In genomic region chr3:26963356-26963742, GRCh38 we compare ENCODE assay signal across 15 cellular contexts.
DNase-seq lines count a peak whose midpoint lies in the region; TF ChIP-seq lines count a peak whose summit lies in the region.
"Had no signal": no experiment of that assay in that cellular context is flagged by ENCODE, and none has a peak within 500 bp of the region (broad histone marks: within the 10 kb centered on the region; RNA-seq: fewer than 3 reads in every experiment).

No MANE protein-coding gene starts in this region.

- no peaks in the 10 kb centered on the region for H3K4me1 ChIP-seq in suprapubic skin
- H3K4me1 ChIP-seq: ascending aorta, tibial artery had no signal

- H3K4me3 ChIP-seq in GM06990 (replicated peaks; ENCODE audit: low read depth, low read length): no peak overlapping the region
- no peak overlapping the region for H3K4me3 ChIP-seq in suprapubic skin
- H3K4me3 ChIP-seq: ascending aorta, tibial artery had no signal

- no peak for DNase-seq in GM06990 (ENCODE audit: extremely low read depth, insufficient read length)
- peak; percentile 12 for DNase-seq in HuH-7 (ENCODE audit: low spot score)
- DNase-seq in SK-MEL-5 (ENCODE audit: low read depth, low spot score): peak; percentile 15
- DNase-seq in myocyte (ENCODE audit: low read depth): peak; percentile 8
- no peak for DNase-seq in NCI-H226
- no peak for DNase-seq in suprapubic skin (ENCODE audit: low spot score in 2 of 2)
- no peak for DNase-seq in NCI-H446 (lab: John Stamatoyannopoulos, UW)
- DNase-seq: activated T-cell treated with anti-CD3 and anti-CD28 coated beads, Interleukin-2, amount 50 U/mL, for 1 hour; Calu3; effector CD8-positive, alpha-beta T cell; islet precursor cell; NCI-H2171; stimulated activated CD4-positive, alpha-beta T cell treated with anti-CD3 and anti-CD28 coated beads, Interleukin-12 subunit alpha, Interleukin-12 subunit beta, amount 100 ng/mL, for 4 hours; tibial artery had no signal

- in situ Hi-C loops in SK-MEL-5 (cut with HindIII; ENCODE audit: low pct_unique_long_range_greater_than_20kb, low sequenced_read_pairs): no loop called here

- 93% methylated on average over 5 of the region's 5 CpGs for WGBS in suprapubic skin

- no peaks in the 10 kb centered on the region for H3K27me3 ChIP-seq in GM06990 (replicated peaks; ENCODE audit: control insufficient read depth, insufficient read depth, low read length)
- no peaks in the 10 kb centered on the region for H3K27me3 ChIP-seq in suprapubic skin
- H3K27me3 ChIP-seq: ascending aorta, tibial artery had no signal

- no peaks in the 10 kb centered on the region for H3K9me3 ChIP-seq in suprapubic skin
- H3K9me3 ChIP-seq: ascending aorta, tibial artery had no signal

- no peak overlapping the region for H3K27ac ChIP-seq in suprapubic skin
- H3K27ac ChIP-seq: ascending aorta, tibial artery had no signal

- H3K36me3 ChIP-seq in GM06990 (ENCODE audit: control insufficient read depth, insufficient read depth, low read length) (no peaks in the 10 kb centered on the region), suprapubic skin (no peaks in the 10 kb centered on the region)
- H3K36me3 ChIP-seq: ascending aorta, tibial artery had no signal

- TF ChIP-seq POLR2A in suprapubic skin (IDR thresholded peaks at IDR 0.05): no peak

- TF ChIP-seq CTCF in GM06990 (IDR thresholded peaks at IDR 0.05; ENCODE audit: insufficient read depth, low read length, poor library complexity, severe bottlenecking) (peak; percentile 7), suprapubic skin (IDR thresholded peaks at IDR 0.05) (no peak)

- TF ChIP-seq EP300 in suprapubic skin (IDR thresholded peaks at IDR 0.05): no peak

Comparison
In these comparisons a context has a peak if more than half of its experiments do, and no peak if none do; other contexts are left out.
1. DNase-seq: peak in HuH-7 (single experiment), SK-MEL-5 (single experiment) and myocyte (single experiment); none in GM06990 (single experiment), NCI-H226 (single experiment), suprapubic skin (0 of 2) and NCI-H446 (0 of 2).